24 cellular contexts compared by ENCODE assay signal in the genomic region with DNA sequence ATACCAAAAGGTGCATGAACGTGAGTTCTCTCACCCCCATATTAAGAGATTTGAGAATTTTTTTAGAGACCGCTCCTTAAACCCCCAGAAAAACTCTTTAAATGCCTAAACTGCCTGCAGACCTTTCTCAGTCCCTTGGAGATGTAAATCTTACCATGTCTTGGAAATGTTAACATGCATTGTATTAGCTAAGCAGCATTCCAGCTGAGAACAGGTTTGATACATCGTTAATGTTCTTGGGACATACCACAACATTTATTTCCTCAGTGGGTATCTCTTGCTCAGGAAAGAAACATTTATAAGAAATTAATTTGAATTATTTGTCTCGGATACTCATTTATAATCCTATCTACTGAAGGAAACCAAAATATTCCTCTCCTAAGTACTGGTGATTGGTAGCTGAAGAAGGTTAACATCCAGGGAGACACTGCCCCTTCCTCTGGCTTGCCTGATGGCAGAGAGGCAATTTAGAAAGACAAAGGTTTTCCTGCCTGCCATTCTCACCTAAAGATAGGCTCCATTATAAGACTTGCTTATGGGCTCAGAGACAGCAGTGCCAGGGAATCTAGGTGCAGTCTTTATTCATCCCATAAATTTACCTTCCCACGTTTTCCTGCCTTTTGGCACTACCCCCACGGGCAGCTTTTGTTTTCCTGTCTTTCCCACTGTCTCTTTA.
A peak's percentile ranks its signal among the peaks of the same experiment; 100 is the strongest.
DNase-seq lines count a peak whose midpoint lies in the region; ATAC-seq, FAIRE-seq and TF ChIP-seq lines count a peak whose summit lies in the region.
"Had no signal": no experiment of that assay in that cellular context is flagged by ENCODE, and none has a peak within 500 bp of the region (broad histone marks: within the 10 kb centered on the region; RNA-seq: fewer than 3 reads in every experiment).

No MANE protein-coding gene starts in this region.

- DNase-seq in A549 (ENCODE audit: low read depth in 1 of 2, low spot score in 1 of 2): no peak
- peak; percentile 75 for DNase-seq in endodermal cell
- DNase-seq in NCI-H146 treated with DMSO at 0.1 percent for 48 hours (lab: John Stamatoyannopoulos, UW; ENCODE audit: unreplicated experiment): no peak
- no peak for DNase-seq in activated naive CD4-positive, alpha-beta T cell treated with Interleukin-2 at 50 U/mL for 16 hours
- no peak for DNase-seq in NCI-H2081 (lab: John Stamatoyannopoulos, UW)
- DNase-seq: 8988T; AML-193; C1 segment of cervical spinal cord; Calu3; CD8-positive, alpha-beta T cell; DMS53; GF-D8; H7; HFFc6; NCI-H1417; NCI-H187 treated with DMSO at 0.1 percent for 48 hours; NCI-H748 treated with DMSO at 0.1 percent for 48 hours; Peyer's patch; SJCRH30; T-cell had no signal

- H3K36me3 ChIP-seq in HUES64 (ENCODE audit: insufficient read depth, low read length) (no peaks in the 10 kb centered on the region), endodermal cell (ENCODE audit: control insufficient read depth, insufficient read depth, low read length) (no peaks in the 10 kb centered on the region), iPS-20b (ENCODE audit: insufficient read depth, low read depth, low read length) (no peaks in the 10 kb centered on the region)
- H3K36me3 ChIP-seq: SJCRH30 had no signal

- H3K4me3 ChIP-seq in A549: no peak overlapping the region
- H3K4me3 ChIP-seq in HUES64 (ENCODE audit: low read length): peak overlapping the region; percentile 5; the same call in 1 of the 2 replicates
- H3K4me3 ChIP-seq in endodermal cell (ENCODE audit: low read length): no peak overlapping the region
- H3K4me3 ChIP-seq in iPS-20b (ENCODE audit: low read length): peak overlapping the region; percentile 20; the same call in 1 of the 2 replicates
- H3K4me3 ChIP-seq: Peyer's patch, SJCRH30 had no signal

- H3K4me3 Mint-ChIP-seq in endodermal cell: no peak overlapping the region
- H3K4me3 Mint-ChIP-seq: CD8-positive, alpha-beta T cell; HFFc6; IgD-negative memory B cell; T-cell had no signal

- FAIRE-seq in A549 (lab: Jason Lieb, UNC): no peak

- no peak for TF ChIP-seq POLR2A in A549 (IDR thresholded peaks at IDR 0.05; ENCODE audit: low read length)

- H3K9ac ChIP-seq in HUES64 (ENCODE audit: low read depth, low read length) (peak overlapping the region; percentile 35; the same call in 1 of the 2 replicates), endodermal cell (ENCODE audit: extremely low read depth, low read length, poor library complexity, severe bottlenecking) (no peak overlapping the region), iPS-20b (ENCODE audit: low read depth, low read length) (peak overlapping the region; percentile 59; the same call in 1 of the 2 replicates)

- H3K9me3 ChIP-seq in A549 (no peaks in the 10 kb centered on the region), HUES64 (ENCODE audit: insufficient read depth, low read depth, low read length) (no peaks in the 10 kb centered on the region), endodermal cell (ENCODE audit: control insufficient read depth, low read length) (no peaks in the 10 kb centered on the region), iPS-20b (ENCODE audit: insufficient read depth, low read depth, low read length) (no peaks in the 10 kb centered on the region)
- H3K9me3 ChIP-seq: Peyer's patch, SJCRH30 had no signal

- 58% methylated on average over 6 of the region's 6 CpGs for WGBS in A549 (ENCODE audit: missing lambda C conversion rate)
- WGBS in HUES64: 12% methylated on average over 5 of the region's 6 CpGs
- 32 to 50% methylated on average over 2 to 6 of the region's 6 CpGs for WGBS in endodermal cell (ENCODE audit: insufficient coverage in 1 of 2, insufficient read length in 1 of 2), 2 experiments

- TF ChIP-seq CTCF in A549 (IDR thresholded peaks at IDR 0.05) (no peak), endodermal cell (conservative IDR thresholded peaks at IDR 0.05) (no peak)

- no peaks in the 10 kb centered on the region for H3K36me3 Mint-ChIP-seq in endodermal cell (ENCODE audit: low read depth)
- H3K36me3 Mint-ChIP-seq: CD8-positive, alpha-beta T cell; IgD-negative memory B cell; T-cell had no signal

- no peaks in the 10 kb centered on the region for H3K9me3 Mint-ChIP-seq in endodermal cell
- H3K9me3 Mint-ChIP-seq: CD8-positive, alpha-beta T cell; HFFc6; IgD-negative memory B cell; T-cell had no signal

- POLR2A ChIA-PET in A549 (lab: Yijun Ruan, JAX): no interaction called here

- ATAC-seq in A549 (0 out of 6 replicates have a peak, but pooled peaks of 1 of the 2 experiments have one; percentile 13), HG02973 (IDR thresholded peaks at IDR 0.05; ENCODE audit: unreplicated experiment) (no peak)
- ATAC-seq: CD8-positive, alpha-beta T cell; T-cell had no signal

- H3K4me2 ChIP-seq in A549: peak overlapping the region; percentile 42; the same call in 2 of the 3 replicates

- H3K4me1 ChIP-seq in A549: peaks cover 8% of the 10 kb centered on the region; the same call in 2 of the 3 replicates
- peaks cover 31% of the 10 kb centered on the region for H3K4me1 ChIP-seq in HUES64 (ENCODE audit: insufficient read depth, low read length)
- no peaks in the 10 kb centered on the region for H3K4me1 ChIP-seq in endodermal cell (ENCODE audit: control insufficient read depth, insufficient read depth, low read length)
- peaks cover 24% of the 10 kb centered on the region for H3K4me1 ChIP-seq in iPS-20b (ENCODE audit: insufficient read depth, low read length)
- H3K4me1 ChIP-seq: Peyer's patch, SJCRH30 had no signal

- no peak overlapping the region for H3K27ac ChIP-seq in A549
- H3K27ac ChIP-seq in HUES64 (ENCODE audit: low read depth, low read length): peak overlapping the region; percentile 90
- no peak overlapping the region for H3K27ac ChIP-seq in endodermal cell (ENCODE audit: low read depth, low read length)
- peak overlapping the region; percentile 44 for H3K27ac ChIP-seq in iPS-20b (ENCODE audit: low read length)
- H3K27ac ChIP-seq: Peyer's patch, SJCRH30 had no signal

- H3K27me3 ChIP-seq in HUES64 (ENCODE audit: insufficient read depth, low read length): no peaks in the 10 kb centered on the region
- H3K27me3 ChIP-seq in endodermal cell (ENCODE audit: control insufficient read depth, insufficient read depth, low read length, poor library complexity, severe bottlenecking): no peaks in the 10 kb centered on the region
- no peaks in the 10 kb centered on the region for H3K27me3 ChIP-seq in iPS-20b (ENCODE audit: insufficient read depth, low read length)
- H3K27me3 ChIP-seq: Peyer's patch had no signal

- H3K27me3 Mint-ChIP-seq in endodermal cell (ENCODE audit: insufficient read depth): no peaks in the 10 kb centered on the region

- TF ChIP-seq RAD21 in A549 (conservative IDR thresholded peaks at IDR 0.05 in 1 of 2, IDR thresholded peaks at IDR 0.05 in 1 of 2): no peak

- CTCF ChIA-PET in A549 (lab: Yijun Ruan, JAX): interaction anchor here (0.8 to 10.5 kb wide), 6 partner anchors 12 to 255 kb away, joined by 3 to 65 read pairs (median 3); no protein-coding TSS in a partner anchor

- H3K27ac Mint-ChIP-seq in endodermal cell: peak overlapping the region; percentile 75
- H3K27ac Mint-ChIP-seq: CD8-positive, alpha-beta T cell; HFFc6; IgD-negative memory B cell; T-cell had no signal

- H3K4me1 Mint-ChIP-seq in endodermal cell: peaks cover 20% of the 10 kb centered on the region
- H3K4me1 Mint-ChIP-seq: IgD-negative memory B cell, T-cell had no signal

- no peak for TF ChIP-seq EP300 in A549 (IDR thresholded peaks at IDR 0.05)

TF ChIP-seq in A549, 52 proteins besides CTCF, POLR2A, EP300 and RAD21:
- TF ChIP-seq NPAS2 (CRISPR knock-in tag; IDR thresholded peaks at IDR 0.05; ENCODE audit: borderline replicate concordance) (no peak), ESRRA (IDR thresholded peaks at IDR 0.05; ENCODE audit: borderline replicate concordance, low read length) (no peak), KDM5A (IDR thresholded peaks at IDR 0.05) (no peak), CHD2 (IDR thresholded peaks at IDR 0.05; ENCODE audit: low read length, partially characterized antibody) (no peak), TFCP2L1 (CRISPR knock-in tag; IDR thresholded peaks at IDR 0.05) (no peak), FOSB (CRISPR knock-in tag; IDR thresholded peaks at IDR 0.05) (no peak)
- TF ChIP-seq, protein P1, sequence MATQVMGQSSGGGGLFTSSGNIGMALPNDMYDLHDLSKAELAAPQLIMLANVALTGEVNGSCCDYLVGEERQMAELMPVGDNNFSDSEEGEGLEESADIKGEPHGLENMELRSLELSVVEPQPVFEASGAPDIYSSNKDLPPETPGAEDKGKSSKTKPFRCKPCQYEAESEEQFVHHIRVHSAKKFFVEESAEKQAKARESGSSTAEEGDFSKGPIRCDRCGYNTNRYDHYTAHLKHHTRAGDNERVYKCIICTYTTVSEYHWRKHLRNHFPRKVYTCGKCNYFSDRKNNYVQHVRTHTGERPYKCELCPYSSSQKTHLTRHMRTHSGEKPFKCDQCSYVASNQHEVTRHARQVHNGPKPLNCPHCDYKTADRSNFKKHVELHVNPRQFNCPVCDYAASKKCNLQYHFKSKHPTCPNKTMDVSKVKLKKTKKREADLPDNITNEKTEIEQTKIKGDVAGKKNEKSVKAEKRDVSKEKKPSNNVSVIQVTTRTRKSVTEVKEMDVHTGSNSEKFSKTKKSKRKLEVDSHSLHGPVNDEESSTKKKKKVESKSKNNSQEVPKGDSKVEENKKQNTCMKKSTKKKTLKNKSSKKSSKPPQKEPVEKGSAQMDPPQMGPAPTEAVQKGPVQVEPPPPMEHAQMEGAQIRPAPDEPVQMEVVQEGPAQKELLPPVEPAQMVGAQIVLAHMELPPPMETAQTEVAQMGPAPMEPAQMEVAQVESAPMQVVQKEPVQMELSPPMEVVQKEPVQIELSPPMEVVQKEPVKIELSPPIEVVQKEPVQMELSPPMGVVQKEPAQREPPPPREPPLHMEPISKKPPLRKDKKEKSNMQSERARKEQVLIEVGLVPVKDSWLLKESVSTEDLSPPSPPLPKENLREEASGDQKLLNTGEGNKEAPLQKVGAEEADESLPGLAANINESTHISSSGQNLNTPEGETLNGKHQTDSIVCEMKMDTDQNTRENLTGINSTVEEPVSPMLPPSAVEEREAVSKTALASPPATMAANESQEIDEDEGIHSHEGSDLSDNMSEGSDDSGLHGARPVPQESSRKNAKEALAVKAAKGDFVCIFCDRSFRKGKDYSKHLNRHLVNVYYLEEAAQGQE (IDR thresholded peaks at IDR 0.05): no peak
TF ChIP-seq in A549: peak in this region for 0.

Comparison
In these comparisons a context has a peak if more than half of its experiments do, and no peak if none do; other contexts are left out.
1. H3K27ac ChIP-seq: peak in HUES64 (single experiment) and iPS-20b (single experiment); none in A549 (0 of 2) and endodermal cell (single experiment).
2. H3K4me3 ChIP-seq: peak in HUES64 (single experiment) and iPS-20b (single experiment); none in A549 (single experiment) and endodermal cell (single experiment).